ENCODE assay signal across 8 cellular contexts in genomic region chr9:75855509-75855908, GRCh38. TPM values are rescaled to one million over a fixed set of nuclear protein-coding genes. Genes with fewer than 3 reads are reported as not detected.
DNase-seq lines count a peak whose midpoint lies in the region; ATAC-seq and TF ChIP-seq lines count a peak whose summit lies in the region.

No MANE protein-coding gene starts in this region.

- TF ChIP-seq CTCF in CD14-positive monocyte (IDR thresholded peaks at IDR 0.05) = peak; percentile 41
- TF ChIP-seq CTCF in astrocyte of the cerebellum (IDR thresholded peaks at IDR 0.05; ENCODE audit: low read depth, low read length, missing control alignments) = peak; percentile 56
- peak; percentile 30 for TF ChIP-seq CTCF in lower lobe of right lung (IDR thresholded peaks at IDR 0.05)

- H3K36me3 Mint-ChIP-seq in CD14-positive monocyte = no peaks in the 10 kb centered on the region

- H3K27me3 Mint-ChIP-seq in CD14-positive monocyte (ENCODE audit: low read depth in 3 of 3) = peaks cover 0 to 1% (median 0%) of the 10 kb centered on the region in 3 donors

- H3K4me3 Mint-ChIP-seq in CD14-positive monocyte = no peak overlapping the region

- in situ Hi-C loops in astrocyte of the cerebellum (cut with HindIII; ENCODE audit: low sequenced_read_pairs) = no loop called here

- no peaks in the 10 kb centered on the region for H3K27me3 ChIP-seq in lower lobe of right lung (ENCODE audit: low read depth)

- H3K36me3 ChIP-seq in lower lobe of right lung = no peaks in the 10 kb centered on the region

- ATAC-seq in lower lobe of right lung = no peak
- no peak for ATAC-seq in HG03432 (IDR thresholded peaks at IDR 0.05; ENCODE audit: unreplicated experiment)

- no peaks in the 10 kb centered on the region for H3K4me1 Mint-ChIP-seq in CD14-positive monocyte

- no peaks in the 10 kb centered on the region for H3K9me3 Mint-ChIP-seq in CD14-positive monocyte

- H3K4me3 ChIP-seq in astrocyte of the cerebellum (ENCODE audit: low read depth, low read length) (no peak overlapping the region), lower lobe of right lung (no peak overlapping the region)

- no peaks in the 10 kb centered on the region for H3K9me3 ChIP-seq in lower lobe of right lung

- H3K27ac ChIP-seq in lower lobe of right lung = no peak overlapping the region

- no peak for DNase-seq in CD14-positive monocyte (ENCODE audit: low spot score)
- peak; percentile 17 for DNase-seq in HT1080 (ENCODE audit: low read depth)
- peak; percentile 18 for DNase-seq in astrocyte of the cerebellum (ENCODE audit: low read depth)
- no peak for DNase-seq in lower lobe of right lung
- DNase-seq in NCI-H2107 (lab: John Stamatoyannopoulos, UW) = no peak
- no peak for DNase-seq in activated T-cell treated with anti-CD3 and anti-CD28 coated beads, Interleukin-2, amount 50 U/mL, for 48 hours
- DNase-seq in epidermal melanocyte (ENCODE audit: insufficient read length, low spot score) = no peak

- no peak overlapping the region for H3K27ac Mint-ChIP-seq in CD14-positive monocyte

- intact Hi-C loops in CD14-positive monocyte (cut with micrococcal nuclease) (no loop called here), lower lobe of right lung (cut with DNase I) (no loop called here)

- no peaks in the 10 kb centered on the region for H3K4me1 ChIP-seq in lower lobe of right lung

RNA-seq across cellular contexts. Expression of gene PCSK5, which starts 35.0 kb away (rescaled TPM):
- polyA plus RNA-seq in CD14-positive monocyte = 1 to 10 TPM; 4.8 to 7.1 TPM
- total RNA-seq in HT1080 (2014; rRNA removed; shearing (Covaris generic)) = 2.1 and 2.3 TPM in 2 replicates
- 1.3 and 1.4 TPM in 2 replicates for polyA plus RNA-seq in HT1080 (2015; cell fraction: cytosol; rRNA removed)
- polyA plus RNA-seq in HT1080 (2015; cell fraction: nucleus; rRNA removed) = 5.3 and 6.9 TPM in 2 replicates
- 18.1 TPM for total RNA-seq in lower lobe of right lung

Comparison
In these comparisons a context has a peak if more than half of its experiments do, and no peak if none do; other contexts are left out.
1. DNase-seq: peak in HT1080 (single experiment) and astrocyte of the cerebellum (single experiment); none in CD14-positive monocyte (single experiment), lower lobe of right lung (single experiment), NCI-H2107 (single experiment), activated T-cell treated with anti-CD3 and anti-CD28 coated beads, Interleukin-2, amount 50 U/mL, for 48 hours (0 of 2) and epidermal melanocyte (single experiment).
2. Peak in every context shown above with its lines, with median percentiles within 50 percentile points of each other: CTCF ChIP-seq.